31 cellular contexts compared by ENCODE assay signal in the genomic region with DNA sequence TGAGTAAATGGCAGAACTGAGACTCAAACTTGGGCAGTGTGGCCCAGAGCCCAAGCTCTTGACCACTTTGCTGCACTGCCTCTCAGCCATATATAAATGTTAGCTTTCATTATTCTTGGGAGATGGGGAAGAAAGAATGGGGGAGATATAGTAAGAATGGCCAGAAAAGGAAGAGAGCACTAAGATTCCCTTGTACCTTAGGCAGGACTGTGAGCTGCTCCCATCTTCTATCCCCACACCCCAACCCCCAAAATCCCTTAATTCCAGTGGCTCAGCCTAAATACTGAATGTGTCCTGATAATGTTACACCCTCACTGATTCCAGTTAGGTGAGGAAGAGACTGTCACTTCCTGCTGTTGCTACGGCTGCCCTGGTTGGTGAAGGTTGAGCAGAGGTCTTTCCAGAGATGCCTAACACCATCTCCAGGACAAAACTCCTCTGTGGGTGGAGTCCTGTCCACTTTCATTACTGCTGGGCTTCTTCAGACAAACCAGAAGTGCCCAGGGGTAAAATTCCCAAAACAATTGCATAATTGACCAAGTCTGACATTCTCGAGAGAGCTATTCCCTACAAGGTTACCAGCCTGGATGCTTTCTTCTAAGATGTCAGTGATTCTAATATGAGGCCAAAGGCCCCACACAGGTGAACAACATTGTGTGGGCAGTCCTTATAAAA. TPM values are rescaled to one million over a fixed set of nuclear protein-coding genes. Genes with fewer than 3 reads are reported as not detected.
DNase-seq lines count a peak whose midpoint lies in the region; ATAC-seq, FAIRE-seq and TF ChIP-seq lines count a peak whose summit lies in the region.
"Had no signal": no experiment of that assay in that cellular context is flagged by ENCODE, and none has a peak within 500 bp of the region (broad histone marks: within the 10 kb centered on the region; RNA-seq: fewer than 3 reads in every experiment).

No MANE protein-coding gene starts in this region.

- CTCF ChIA-PET in CD4-positive, alpha-beta T cell (lab: Charles Lee), result interaction anchor here (0.8 to 1.4 kb wide), 3 partner anchors 14 to 66 kb away, joined by 3 to 4 read pairs (median 3); no protein-coding TSS in a partner anchor

- no peaks in the 10 kb centered on the region for H3K27me3 Mint-ChIP-seq in CD4-positive, alpha-beta T cell
- no peaks in the 10 kb centered on the region for H3K27me3 Mint-ChIP-seq in activated T-helper 17 cell treated with anti-CD3 and anti-CD28 coated beads, Interleukin-2, amount 50 U/mL, for 72 hours
- H3K27me3 Mint-ChIP-seq in naive B cell, result no peaks in the 10 kb centered on the region
- H3K27me3 Mint-ChIP-seq: stimulated activated memory B cell treated with anti-CD40 and anti-IgM and Interleukin-4, amounts not matched to agents 10 μg/mL and 1 μg/mL and 100 μg/mL, for 72 hours had no signal

- peaks cover 84% of the 10 kb centered on the region for H3K36me3 Mint-ChIP-seq in CD4-positive, alpha-beta T cell (ENCODE audit: low read depth)
- peaks cover 66% of the 10 kb centered on the region for H3K36me3 Mint-ChIP-seq in activated T-helper 17 cell treated with anti-CD3 and anti-CD28 coated beads, Interleukin-2, amount 50 U/mL, for 72 hours (ENCODE audit: low read depth)
- peaks cover 0 to 24% of the 10 kb centered on the region in 2 donors for H3K36me3 Mint-ChIP-seq in naive B cell

- no peak overlapping the region for H3K27ac ChIP-seq in CD4-positive, alpha-beta T cell (ENCODE audit: low read depth, low read length)
- H3K27ac ChIP-seq: colonic mucosa, heart left ventricle, PC-9, psoas muscle, sigmoid colon had no signal

- TF ChIP-seq POLR2A in GM12891 (IDR thresholded peaks at IDR 0.05; ENCODE audit: low read depth, low read length), result no peak

- H3K9me3 Mint-ChIP-seq in CD4-positive, alpha-beta T cell, result no peaks in the 10 kb centered on the region
- peaks cover 3% of the 10 kb centered on the region for H3K9me3 Mint-ChIP-seq in activated T-helper 17 cell treated with anti-CD3 and anti-CD28 coated beads, Interleukin-2, amount 50 U/mL, for 72 hours
- peaks cover 0 to 4% (median 0%) of the 10 kb centered on the region in 7 donors for H3K9me3 Mint-ChIP-seq in naive B cell
- H3K9me3 Mint-ChIP-seq: stimulated activated memory B cell treated with anti-CD40 and anti-IgM and Interleukin-4, amounts not matched to agents 10 μg/mL and 1 μg/mL and 100 μg/mL, for 72 hours had no signal

- no peak for FAIRE-seq in GM12891 (lab: Jason Lieb, UNC)
- FAIRE-seq: bronchial epithelial cell, G401.6 had no signal

- POLR2A ChIA-PET in CD4-positive, alpha-beta T cell (lab: Charles Lee), result interaction anchor here (0.5 to 2.1 kb wide), 2 partner anchors 12 to 169 kb away, joined by 3 to 6 read pairs; no protein-coding TSS in a partner anchor

- H3K27ac Mint-ChIP-seq in CD4-positive, alpha-beta T cell, result peak overlapping the region; percentile 25
- H3K27ac Mint-ChIP-seq in activated T-helper 17 cell treated with anti-CD3 and anti-CD28 coated beads, Interleukin-2, amount 50 U/mL, for 72 hours, result peak overlapping the region; percentile 74
- peak overlapping the region in 5 of 6 donors; percentile 13 to 93 (median 23) for H3K27ac Mint-ChIP-seq in naive B cell
- H3K27ac Mint-ChIP-seq: stimulated activated memory B cell treated with anti-CD40 and anti-IgM and Interleukin-4, amounts not matched to agents 10 μg/mL and 1 μg/mL and 100 μg/mL, for 72 hours had no signal

- no peak for ATAC-seq in CD4-positive, alpha-beta T cell (ENCODE audit: poor library complexity)
- no peak for ATAC-seq in activated T-helper 17 cell treated with anti-CD3 and anti-CD28 coated beads, Interleukin-2, amount 50 U/mL, for 72 hours (replicated peaks)
- ATAC-seq in naive B cell (ENCODE audit: low read depth in 2 of 2) (no peak), GM18907 (IDR thresholded peaks at IDR 0.05; ENCODE audit: unreplicated experiment) (no peak), Right ventricle myocardium inferior (no peak)
- ATAC-seq: heart left ventricle; left cardiac atrium; psoas muscle; stimulated activated memory B cell treated with anti-CD40 and anti-IgM and Interleukin-4, amounts not matched to agents 10 μg/mL and 1 μg/mL and 100 μg/mL, for 72 hours had no signal

- DNase-seq in CD4-positive, alpha-beta T cell, result no peak
- DNase-seq in ELF-1 (ENCODE audit: low read depth, low spot score) (peak; percentile 32), naive B cell (no peak), DMS79 treated with DMSO at 0.1 percent for 48 hours (lab: John Stamatoyannopoulos, UW) (no peak), GM12891 (ENCODE audit: insufficient read length, low spot score) (no peak), Right ventricle myocardium inferior (ENCODE audit: missing footprints) (no peak)
- DNase-seq: activated CD8-positive, alpha-beta memory T cell treated with anti-CD3 and anti-CD28 coated beads for 24 hours; activated naive CD4-positive, alpha-beta T cell; anterior cingulate cortex; C1 segment of cervical spinal cord; colonic mucosa; effector memory CD4-positive, alpha-beta T cell; erythroblast; foreskin fibroblast; heart left ventricle; left cardiac atrium; NCI-H1092; NCI-H187; NCI-H2171 treated with DMSO at 0.1 percent for 48 hours; NCI-H510A treated with DMSO at 0.1 percent for 48 hours; nucleus accumbens; PC-9; psoas muscle; SHP77 treated with DMSO at 0.1 percent for 48 hours; sigmoid colon; stimulated activated CD4-positive, alpha-beta T cell treated with anti-CD3 and anti-CD28 coated beads, Interleukin-4, amount 100 ng/mL, for 24 hours had no signal

- H3K4me3 Mint-ChIP-seq in CD4-positive, alpha-beta T cell, result no peak overlapping the region
- peak overlapping the region; percentile 31 for H3K4me3 Mint-ChIP-seq in activated T-helper 17 cell treated with anti-CD3 and anti-CD28 coated beads, Interleukin-2, amount 50 U/mL, for 72 hours
- no peak overlapping the region for H3K4me3 Mint-ChIP-seq in naive B cell
- H3K4me3 Mint-ChIP-seq: stimulated activated memory B cell treated with anti-CD40 and anti-IgM and Interleukin-4, amounts not matched to agents 10 μg/mL and 1 μg/mL and 100 μg/mL, for 72 hours had no signal

- no peaks in the 10 kb centered on the region for H3K27me3 ChIP-seq in CD4-positive, alpha-beta T cell (ENCODE audit: control insufficient read depth, insufficient read depth, low read length)
- H3K27me3 ChIP-seq: colonic mucosa, heart left ventricle, sigmoid colon had no signal

- intact Hi-C loops in CD4-positive, alpha-beta T cell (cut with DNase I, micrococcal nuclease), result no loop called here
- intact Hi-C loops in Right ventricle myocardium inferior (cut with DNase I), result no loop called here

- TF ChIP-seq CTCF in CD4-positive, alpha-beta T cell (IDR thresholded peaks at IDR 0.05), result no peak

- peaks cover 93% of the 10 kb centered on the region for H3K4me1 Mint-ChIP-seq in CD4-positive, alpha-beta T cell (ENCODE audit: low read depth)
- H3K4me1 Mint-ChIP-seq in activated T-helper 17 cell treated with anti-CD3 and anti-CD28 coated beads, Interleukin-2, amount 50 U/mL, for 72 hours, result peaks cover 50% of the 10 kb centered on the region
- H3K4me1 Mint-ChIP-seq in naive B cell, result peaks cover 35 to 58% (median 50%) of the 10 kb centered on the region in 3 donors

- no peaks in the 10 kb centered on the region for H3K9me3 ChIP-seq in CD4-positive, alpha-beta T cell (ENCODE audit: control insufficient read depth, low read length)
- H3K9me3 ChIP-seq: colonic mucosa, heart left ventricle, psoas muscle, sigmoid colon had no signal

TF ChIP-seq in GM12891, 5 proteins besides CTCF, POLR2A, EP300 and RAD21:
- TF ChIP-seq POLR2AphosphoS5 (IDR thresholded peaks at IDR 0.05; ENCODE audit: low read depth, low read length) (no peak), POU2F2 (IDR thresholded peaks at IDR 0.05; ENCODE audit: low read depth, low read length) (no peak), SPI1 (IDR thresholded peaks at IDR 0.05; ENCODE audit: low read depth, low read length) (no peak), PAX5 (IDR thresholded peaks at IDR 0.05; ENCODE audit: insufficient read depth, low read length, severe bottlenecking) (no peak), TAF1 (IDR thresholded peaks at IDR 0.05; ENCODE audit: low read depth, low read length) (no peak)

RNA-seq across cellular contexts. Expression of a gene that starts 51.8 kb away (rescaled TPM):
- 100 to 1,000 TPM; 138 to 139 TPM for total RNA-seq in CD4-positive, alpha-beta T cell
- 100 to 1,000 TPM in 1 of 2 donors, 10 to 100 TPM in 1; 99.1 to 132 TPM for total RNA-seq in activated T-helper 17 cell treated with anti-CD3 and anti-CD28 coated beads, Interleukin-2, amount 50 U/mL, for 72 hours
- polyA plus RNA-seq in naive B cell (ENCODE audit: low read depth in 6 of 6), result 10 to 100 TPM; 74.1 to 98.6 (median 91.4) TPM
- 33.6 TPM for polyA plus RNA-seq in GM12891 (2012; ENCODE audit: low read depth, missing spikeins)
- 15.5 TPM for total RNA-seq in Right ventricle myocardium inferior
- total RNA-seq: bronchial epithelial cell had no signal

Comparison
In these comparisons a context has a peak if more than half of its experiments do, and no peak if none do; other contexts are left out.
1. H3K27ac Mint-ChIP-seq: peak in every context shown above with its lines; median percentile 74 in activated T-helper 17 cell treated with anti-CD3 and anti-CD28 coated beads, Interleukin-2, amount 50 U/mL, for 72 hours; 25 in CD4-positive, alpha-beta T cell; 23 in naive B cell.